In the genomic region with DNA sequence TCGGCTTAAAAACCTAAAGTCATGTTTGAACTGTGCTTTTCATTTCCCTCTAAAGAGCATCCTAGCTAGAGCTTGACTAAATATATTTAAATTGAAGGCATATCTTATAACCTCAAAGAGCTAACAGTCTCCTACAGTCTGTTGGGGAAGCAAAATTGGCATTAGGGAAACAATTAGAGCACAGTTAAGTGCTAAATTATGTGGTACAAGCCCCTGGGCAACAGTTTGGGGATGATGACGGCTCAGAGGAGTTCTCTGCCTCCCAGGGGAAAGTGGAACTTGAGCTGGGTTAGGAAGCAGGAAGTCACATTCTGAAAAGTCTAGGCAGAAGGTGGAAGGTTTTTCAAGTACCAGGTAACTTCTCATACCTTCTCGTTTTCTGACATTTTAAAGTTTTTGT, we compare ENCODE assay signal across 22 cellular contexts.
"Had no signal": no experiment of that assay in that cellular context is flagged by ENCODE, and none has a peak within 500 bp of the region (broad histone marks: within the 10 kb centered on the region; RNA-seq: fewer than 3 reads in every experiment).

No MANE protein-coding gene starts in this region.

- FAIRE-seq: colon had no signal

- ATAC-seq: activated CD4-positive, alpha-beta T cell treated with anti-CD3 and anti-CD28 coated beads for 36 hours; activated T-cell treated with anti-CD3 and anti-CD28 coated beads, Interleukin-2, amount 50 U/mL, for 72 hours; Right ventricle myocardium inferior had no signal

- H3K9me3 ChIP-seq: SK-N-SH had no signal

- H3K36me3 ChIP-seq: brain microvascular endothelial cell, WERI-Rb-1 had no signal

- H3K27ac ChIP-seq: brain microvascular endothelial cell, WERI-Rb-1 had no signal

- DNase-seq: activated CD4-positive, alpha-beta memory T cell treated with anti-CD3 and anti-CD28 coated beads, Interleukin-2, amount 10 ng/mL, durations not matched to agents 7 days and 5 days; activated CD4-positive, alpha-beta T cell treated with anti-CD3 and anti-CD28 coated beads for 36 hours; activated CD4-positive, alpha-beta T cell treated with anti-CD3 and anti-CD28 coated beads, Interleukin-2, amount 50 U/mL, for 1 hour; activated gamma-delta T cell treated with Interleukin-2 at 50 U/mL for 16 hours; activated naive CD4-positive, alpha-beta T cell treated with anti-CD3 and anti-CD28 coated beads, Interleukin-2, amount 10 ng/mL, durations not matched to agents 7 days and 5 days; activated naive CD8-positive, alpha-beta T cell treated with anti-CD3 and anti-CD28 coated beads for 36 hours; activated T-cell treated with anti-CD3 and anti-CD28 coated beads, Interleukin-2, amount 50 U/mL, for 72 hours; brain microvascular endothelial cell; cerebellar nuclear complex; Kasumi-1; KBM-7; NCI-H1694 treated with DMSO at 0.1 percent for 48 hours; NCI-H2081; NCI-H446; NCI-H524; NCI-H748 treated with DMSO at 0.1 percent for 48 hours; RPMI8226; SK-N-SH; T-helper 1 cell; WERI-Rb-1 had no signal
